Comparison of ENCODE assay signal across 16 cellular contexts in the genomic region with DNA sequence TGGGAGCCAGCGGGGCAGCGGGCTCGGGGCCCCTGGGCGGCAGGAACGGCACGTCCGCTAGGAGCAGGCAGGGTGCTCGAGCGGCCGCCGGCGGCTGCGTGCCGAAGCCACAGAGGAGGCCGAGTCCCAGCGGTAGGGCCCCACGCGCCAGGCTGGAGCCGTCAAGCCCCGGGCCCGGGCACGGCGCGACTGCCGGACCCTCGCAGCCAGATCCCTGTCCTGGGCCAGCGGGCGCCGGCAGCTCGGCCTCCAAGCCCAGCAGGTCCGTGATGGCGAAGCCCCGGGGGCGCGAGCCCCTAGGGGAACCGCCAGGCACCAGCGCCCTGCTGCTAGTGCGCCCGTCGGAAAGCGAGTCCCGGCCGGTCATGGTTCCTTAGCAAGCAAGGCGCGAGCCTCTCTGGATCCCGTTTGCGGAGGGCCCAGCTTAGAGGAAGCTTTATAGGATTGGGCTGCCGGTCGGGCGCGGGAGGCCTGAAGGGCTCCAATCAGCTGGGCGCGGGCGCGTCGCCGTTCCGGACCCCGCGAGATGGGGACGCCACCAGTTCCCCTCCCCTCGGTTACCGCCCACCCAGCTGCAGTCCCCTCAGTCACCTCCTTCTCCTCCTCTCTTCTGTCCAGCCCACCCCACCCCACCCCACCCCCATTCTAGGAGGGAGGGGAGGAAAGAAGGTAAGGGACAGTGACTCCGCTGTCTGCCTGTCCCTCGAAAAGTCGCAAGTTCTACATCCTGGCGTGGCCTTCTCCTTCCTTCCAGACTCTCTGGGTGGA. TPM values are rescaled to one million over a fixed set of nuclear protein-coding genes. Genes with fewer than 3 reads are reported as not detected.
DNase-seq lines count a peak whose midpoint lies in the region; ATAC-seq and TF ChIP-seq lines count a peak whose summit lies in the region.
"Had no signal": no experiment of that assay in that cellular context is flagged by ENCODE, and none has a peak within 500 bp of the region (broad histone marks: within the 10 kb centered on the region; RNA-seq: fewer than 3 reads in every experiment).

A gene (minus strand): TSS at position 412 of the 768 bp plus-strand sequence. CDS start 45 bp downstream, at position 367.

- H3K4me3 Mint-ChIP-seq in stimulated activated effector memory CD8-positive, alpha-beta T cell treated with anti-CD3 and anti-CD28 coated beads, Interleukin-12 subunit alpha, Interleukin-12 subunit beta, amount 100 ng/mL, for 72 hours = peak within 1 kb of the TSS; percentile 59
- H3K4me3 Mint-ChIP-seq: mesothelial cell of epicardium had no signal

- H3K9me3 ChIP-seq in cardiac muscle cell (ENCODE audit: low read depth) (no peaks in the 10 kb centered on the region), RWPE2 (ENCODE audit: severe bottlenecking) (no peaks in the 10 kb centered on the region), iPS-15b (ENCODE audit: control insufficient read depth, insufficient read depth, low read length) (no peaks in the 10 kb centered on the region)

- TF ChIP-seq CTCF in cardiac muscle cell (IDR thresholded peaks at IDR 0.05; ENCODE audit: low read depth, low read length) (no peak), RWPE2 (IDR thresholded peaks at IDR 0.05; ENCODE audit: poor library complexity, severe bottlenecking) (no peak)

- H3K4me3 ChIP-seq in cardiac muscle cell (peak within 1 kb of the TSS; percentile 15), RWPE2 (ENCODE audit: severe bottlenecking) (no peak within 1 kb of the TSS), iPS-15b (ENCODE audit: low read depth, low read length) (peak within 1 kb of the TSS; percentile 69)

- no peak within 1 kb of the TSS for H3K9ac ChIP-seq in iPS-15b (ENCODE audit: low read depth, low read length)

- no peak within 1 kb of the TSS for H3K27ac Mint-ChIP-seq in stimulated activated effector memory CD8-positive, alpha-beta T cell treated with anti-CD3 and anti-CD28 coated beads, Interleukin-12 subunit alpha, Interleukin-12 subunit beta, amount 100 ng/mL, for 72 hours
- H3K27ac Mint-ChIP-seq: mesothelial cell of epicardium, progenitor cell of endocrine pancreas had no signal

- H3K4me1 ChIP-seq in cardiac muscle cell (ENCODE audit: low read depth) (no peaks in the 10 kb centered on the region), RWPE2 (ENCODE audit: insufficient read depth, poor library complexity, severe bottlenecking) (no peaks in the 10 kb centered on the region), iPS-15b (ENCODE audit: control insufficient read depth, insufficient read depth, low read length) (peaks cover 4% of the 10 kb centered on the region)

- H3K9me3 Mint-ChIP-seq in stimulated activated effector memory CD8-positive, alpha-beta T cell treated with anti-CD3 and anti-CD28 coated beads, Interleukin-12 subunit alpha, Interleukin-12 subunit beta, amount 100 ng/mL, for 72 hours = no peaks in the 10 kb centered on the region
- H3K9me3 Mint-ChIP-seq: mesothelial cell of epicardium had no signal

- DNase-seq in cardiac muscle cell (ENCODE audit: low read depth in 1 of 2, low spot score in 1 of 2) (no peak), left cardiac atrium (no peak), RWPE2 (ENCODE audit: low spot score) (peak; percentile 58), GM19238 (ENCODE audit: insufficient read length, low spot score) (no peak), DMS79 (lab: John Stamatoyannopoulos, UW) (no peak), occipital lobe (lab: John Stamatoyannopoulos, UW) (no peak)
- peak in 1 of 2 donors; percentile 48 for DNase-seq in stimulated activated effector memory CD8-positive, alpha-beta T cell treated with anti-CD3 and anti-CD28 coated beads, Interleukin-12 subunit alpha, Interleukin-12 subunit beta, amount 100 ng/mL, for 72 hours (ENCODE audit: low spot score in 2 of 2)
- DNase-seq: anterior cingulate cortex, GDM1, HCEC 1CT had no signal

- no peaks in the 10 kb centered on the region for H3K36me3 Mint-ChIP-seq in stimulated activated effector memory CD8-positive, alpha-beta T cell treated with anti-CD3 and anti-CD28 coated beads, Interleukin-12 subunit alpha, Interleukin-12 subunit beta, amount 100 ng/mL, for 72 hours

- H3K4me1 Mint-ChIP-seq in stimulated activated effector memory CD8-positive, alpha-beta T cell treated with anti-CD3 and anti-CD28 coated beads, Interleukin-12 subunit alpha, Interleukin-12 subunit beta, amount 100 ng/mL, for 72 hours = peaks cover 33% of the 10 kb centered on the region
- H3K4me1 Mint-ChIP-seq: mesothelial cell of epicardium had no signal

- no peak within 1 kb of the TSS for H3K27ac ChIP-seq in cardiac muscle cell
- no peak within 1 kb of the TSS for H3K27ac ChIP-seq in RWPE2 (ENCODE audit: poor library complexity, severe bottlenecking)

- ATAC-seq in left cardiac atrium (no peak), RWPE2 (ENCODE audit: low read depth) (0 out of 3 replicates have a peak, but pooled peaks have one; percentile 6)
- no peak for ATAC-seq in stimulated activated effector memory CD8-positive, alpha-beta T cell treated with anti-CD3 and anti-CD28 coated beads, Interleukin-12 subunit alpha, Interleukin-12 subunit beta, amount 100 ng/mL, for 72 hours

- intact Hi-C loops in left cardiac atrium (cut with DNase I) = loop anchor here in 1 of 2 donors (5.0 kb wide), 1 partner anchor 95 kb away; no protein-coding TSS in a partner anchor

- no peaks in the 10 kb centered on the region for H3K36me3 ChIP-seq in cardiac muscle cell
- no peaks in the 10 kb centered on the region for H3K36me3 ChIP-seq in RWPE2 (ENCODE audit: low read depth)
- H3K36me3 ChIP-seq in iPS-15b (ENCODE audit: control insufficient read depth, insufficient read depth, low read length) = no peaks in the 10 kb centered on the region

- peaks cover 100% of the 10 kb centered on the region for H3K27me3 ChIP-seq in cardiac muscle cell
- H3K27me3 ChIP-seq in RWPE2 (ENCODE audit: insufficient read depth, poor library complexity, severe bottlenecking) = peaks cover 100% of the 10 kb centered on the region
- H3K27me3 ChIP-seq in iPS-15b (ENCODE audit: control insufficient read depth, insufficient read depth, low read length) = peaks cover 99% of the 10 kb centered on the region

RNA-seq across cellular contexts. Expression of the gene that starts here (rescaled TPM):
- total RNA-seq in cardiac muscle cell (not detected in 2 replicates), left cardiac atrium (under 1 TPM in 1 of 2 donors, not detected in 1; 0.38 TPM), occipital lobe (not detected)
- not detected in 2 replicates for polyA plus RNA-seq in cardiac muscle cell
- total RNA-seq: dermis blood vessel endothelial cell, mesothelial cell of epicardium, progenitor cell of endocrine pancreas, SK-MEL-5 had no signal
- polyA plus RNA-seq: BJ had no signal
